In genomic region chr11:61161190-61162091, GRCh38 we compare ENCODE assay signal across 1 cellular context.
A peak's percentile ranks its signal among the peaks of the same experiment; 100 is the strongest.
TF ChIP-seq lines count a peak whose summit lies in the region.

Gene VPS37C, minus strand, starts transcription at chr11:61161426. Its CDS starts 22,597 bp downstream, at chr11:61138829.

TF ChIP-seq in K562, 482 proteins besides CTCF, POLR2A, EP300 and RAD21 (continued from another document and continues in another):
- TF ChIP-seq RERE (CRISPR knock-in tag; IDR thresholded peaks at IDR 0.05; ENCODE audit: borderline replicate concordance): no peak
- TF ChIP-seq RNF2 (IDR thresholded peaks at IDR 0.05): no peak
- 0 out of 2 replicates have a peak, but pooled peaks have one; percentile 10 for TF ChIP-seq ZNF24 (IDR thresholded peaks at IDR 0.05)
- no peak for TF ChIP-seq HOXB6 (CRISPR knock-in tag; IDR thresholded peaks at IDR 0.05; ENCODE audit: borderline replicate concordance)
- TF ChIP-seq ZNF316 (IDR thresholded peaks at IDR 0.05): no peak
- no peak for TF ChIP-seq ZNF589 (CRISPR knock-in tag; IDR thresholded peaks at IDR 0.05; ENCODE audit: low read depth)
- no peak for TF ChIP-seq NFRKB (IDR thresholded peaks at IDR 0.05; ENCODE audit: low read depth)
- no peak for TF ChIP-seq KDM2B (CRISPR knock-in tag; IDR thresholded peaks at IDR 0.05)
- peak; percentile 70 for TF ChIP-seq SIN3B (IDR thresholded peaks at IDR 0.05; ENCODE audit: low read depth)
- TF ChIP-seq SREBF1 (IDR thresholded peaks at IDR 0.05; ENCODE audit: borderline replicate concordance, low read depth, low read length): no peak
- peak; percentile 87 for TF ChIP-seq MYC (IDR thresholded peaks at IDR 0.05; ENCODE audit: low read depth, low read length)
- TF ChIP-seq MYC (CRISPR knock-in tag; IDR thresholded peaks at IDR 0.05; ENCODE audit: borderline replicate concordance, low read depth): no peak
- no peak for TF ChIP-seq STAT5A (IDR thresholded peaks at IDR 0.05; ENCODE audit: borderline replicate concordance, low read length)
- TF ChIP-seq ZSCAN32 (CRISPR knock-in tag; IDR thresholded peaks at IDR 0.05): no peak
- TF ChIP-seq ZBTB9 (CRISPR knock-in tag; IDR thresholded peaks at IDR 0.05): peak; percentile 96
- TF ChIP-seq HNRNPL (IDR thresholded peaks at IDR 0.05; ENCODE audit: low read depth, low read length): 0 out of 2 replicates have a peak, but pooled peaks have one; percentile 38
- TF ChIP-seq HDAC6 (IDR thresholded peaks at IDR 0.05; ENCODE audit: low read depth, low read length): no peak
- peak; percentile 91 for TF ChIP-seq ZBTB40 (IDR thresholded peaks at IDR 0.05)
- TF ChIP-seq ZBTB40 (CRISPR knock-in tag; IDR thresholded peaks at IDR 0.05): no peak
- no peak for TF ChIP-seq ZNF12 (CRISPR knock-in tag; IDR thresholded peaks at IDR 0.05)
- no peak for TF ChIP-seq ELF4 (CRISPR knock-in tag; IDR thresholded peaks at IDR 0.05)
- peak in 1 of 3 experiments; percentile 83; a peak in 3 of 6 replicates for TF ChIP-seq ZBTB11 (CRISPR knock-in tag; IDR thresholded peaks at IDR 0.05)
- peak; percentile 47 to 96; a peak in 3 of 4 replicates for TF ChIP-seq FOXK2 (conservative IDR thresholded peaks at IDR 0.05 in 1 of 2, IDR thresholded peaks at IDR 0.05 in 1 of 2; ENCODE audit: low read depth in 2 of 2)
- peak; percentile 91 for TF ChIP-seq USF1 (CRISPR knock-in tag; IDR thresholded peaks at IDR 0.05)
- TF ChIP-seq ZNF512 (tag; IDR thresholded peaks at IDR 0.05): no peak
- no peak for TF ChIP-seq TEAD2 (tag; IDR thresholded peaks at IDR 0.05)
- peak; percentile 76 for TF ChIP-seq TAF1 (IDR thresholded peaks at IDR 0.05; ENCODE audit: control insufficient read depth, extremely low read depth, insufficient read depth, low read length, severe bottlenecking)
- TF ChIP-seq TRIM28 (IDR thresholded peaks at IDR 0.05): no peak
- TF ChIP-seq ZNF75A (CRISPR knock-in tag; IDR thresholded peaks at IDR 0.05): no peak
- TF ChIP-seq RFX5 (IDR thresholded peaks at IDR 0.05; ENCODE audit: low read depth, low read length): no peak
- no peak for TF ChIP-seq ZNF583 (CRISPR knock-in tag; IDR thresholded peaks at IDR 0.05)
- no peak for TF ChIP-seq ZNF41 (CRISPR knock-in tag; conservative IDR thresholded peaks at IDR 0.05)
- TF ChIP-seq ZNF140 (CRISPR knock-in tag; IDR thresholded peaks at IDR 0.05): no peak
- no peak for TF ChIP-seq CBFB (CRISPR knock-in tag; IDR thresholded peaks at IDR 0.05)
- TF ChIP-seq SRSF7 (optimal IDR thresholded peaks at IDR 0.05; ENCODE audit: low read depth, low read length): no peak
- no peak for TF ChIP-seq PRPF4 (IDR thresholded peaks at IDR 0.05; ENCODE audit: insufficient read depth, low read depth, low read length, poor library complexity, severe bottlenecking)
- no peak for TF ChIP-seq PCBP2 (IDR thresholded peaks at IDR 0.05; ENCODE audit: low read depth, low read length, poor library complexity, severe bottlenecking)
